In genomic region chr7:155763721-155764431, GRCh38 we compare ENCODE assay signal across 9 cellular contexts. TPM values are rescaled to one million over a fixed set of nuclear protein-coding genes. Genes with fewer than 3 reads are reported as not detected.
DNase-seq lines count a peak whose midpoint lies in the region; ATAC-seq and TF ChIP-seq lines count a peak whose summit lies in the region.
"Had no signal": no experiment of that assay in that cellular context is flagged by ENCODE, and none has a peak within 500 bp of the region (broad histone marks: within the 10 kb centered on the region; RNA-seq: fewer than 3 reads in every experiment).

No MANE protein-coding gene starts in this region.

- no peak overlapping the region for H3K4me3 ChIP-seq in left lung

- H3K36me3 ChIP-seq in left lung: peaks cover 0 to 51% of the 10 kb centered on the region in 2 donors

- peak overlapping the region; percentile 34 to 75 for H3K27ac ChIP-seq in left lung

- intact Hi-C loops in left lung (cut with DNase I): loop anchor here in 1 of 2 donors (10.0 kb wide), 1 partner anchor 169 kb away; no protein-coding TSS in a partner anchor

- peaks cover 27 to 50% of the 10 kb centered on the region in 2 donors for H3K36me3 Mint-ChIP-seq in stimulated activated naive B cell treated with anti-CD40 and anti-IgM and Interleukin-4, amounts not matched to agents 10 μg/mL and 1 μg/mL and 100 μg/mL, for 72 hours

- H3K4me1 ChIP-seq in left lung: peaks cover 0 to 55% of the 10 kb centered on the region in 2 donors

- ATAC-seq in GM19023 (IDR thresholded peaks at IDR 0.05; ENCODE audit: unreplicated experiment) (peak; percentile 65), HG03521 (IDR thresholded peaks at IDR 0.05; ENCODE audit: unreplicated experiment) (peak; percentile 54), left lung (peak; percentile 51)
- peak; percentile 68 to 72 for ATAC-seq in stimulated activated naive B cell treated with anti-CD40 and anti-IgM and Interleukin-4, amounts not matched to agents 10 μg/mL and 1 μg/mL and 100 μg/mL, for 72 hours (replicated peaks)

- peak overlapping the region; percentile 93 for H3K27ac Mint-ChIP-seq in stimulated activated naive B cell treated with anti-CD40 and anti-IgM and Interleukin-4, amounts not matched to agents 10 μg/mL and 1 μg/mL and 100 μg/mL, for 72 hours

- DNase-seq in activated T-helper 1 cell treated with Interleukin-2 at 50 U/mL for 16 hours (ENCODE audit: low read depth) (peak; percentile 42), left lung (no peak), SIG-M5 treated with dmso at 0.1 percent for 504 hours (lab: John Stamatoyannopoulos, UW; ENCODE audit: unreplicated experiment) (no peak), epidermal melanocyte (ENCODE audit: insufficient read length, low spot score) (no peak), HPDE6-E6E7 (ENCODE audit: extremely low spot score) (no peak)
- peak; percentile 11 for DNase-seq in stimulated activated naive B cell treated with anti-CD40 and anti-IgM and Interleukin-4, amounts not matched to agents 10 μg/mL and 1 μg/mL and 100 μg/mL, for 72 hours

- TF ChIP-seq CTCF in left lung (IDR thresholded peaks at IDR 0.05): no peak

- H3K4me1 Mint-ChIP-seq in stimulated activated naive B cell treated with anti-CD40 and anti-IgM and Interleukin-4, amounts not matched to agents 10 μg/mL and 1 μg/mL and 100 μg/mL, for 72 hours: peaks cover 35 to 50% of the 10 kb centered on the region in 2 donors

- no peaks in the 10 kb centered on the region for H3K27me3 Mint-ChIP-seq in stimulated activated naive B cell treated with anti-CD40 and anti-IgM and Interleukin-4, amounts not matched to agents 10 μg/mL and 1 μg/mL and 100 μg/mL, for 72 hours

- no peaks in the 10 kb centered on the region for H3K9me3 Mint-ChIP-seq in stimulated activated naive B cell treated with anti-CD40 and anti-IgM and Interleukin-4, amounts not matched to agents 10 μg/mL and 1 μg/mL and 100 μg/mL, for 72 hours

- H3K9me3 ChIP-seq in left lung: no peaks in the 10 kb centered on the region

- H3K4me3 Mint-ChIP-seq in stimulated activated naive B cell treated with anti-CD40 and anti-IgM and Interleukin-4, amounts not matched to agents 10 μg/mL and 1 μg/mL and 100 μg/mL, for 72 hours: peak overlapping the region; percentile 46 to 57

- no peaks in the 10 kb centered on the region for H3K27me3 ChIP-seq in left lung

RNA-seq across cellular contexts. Expression of gene SHH, which starts 48.4 kb away (rescaled TPM):
- 1 to 10 TPM; 4.4 to 5.7 TPM for total RNA-seq in left lung
- total RNA-seq: LHCN-M2 had no signal

Comparison
In these comparisons a context has a peak if more than half of its experiments do, and no peak if none do; other contexts are left out.
1. DNase-seq: peak in activated T-helper 1 cell treated with Interleukin-2 at 50 U/mL for 16 hours (single experiment) and stimulated activated naive B cell treated with anti-CD40 and anti-IgM and Interleukin-4, amounts not matched to agents 10 μg/mL and 1 μg/mL and 100 μg/mL, for 72 hours (single experiment); none in left lung (0 of 2), SIG-M5 treated with dmso at 0.1 percent for 504 hours (single experiment), epidermal melanocyte (single experiment) and HPDE6-E6E7 (single experiment).
2. Peak in every context shown above with its lines, with median percentiles within 50 percentile points of each other: ATAC-seq.